In the genomic region with DNA sequence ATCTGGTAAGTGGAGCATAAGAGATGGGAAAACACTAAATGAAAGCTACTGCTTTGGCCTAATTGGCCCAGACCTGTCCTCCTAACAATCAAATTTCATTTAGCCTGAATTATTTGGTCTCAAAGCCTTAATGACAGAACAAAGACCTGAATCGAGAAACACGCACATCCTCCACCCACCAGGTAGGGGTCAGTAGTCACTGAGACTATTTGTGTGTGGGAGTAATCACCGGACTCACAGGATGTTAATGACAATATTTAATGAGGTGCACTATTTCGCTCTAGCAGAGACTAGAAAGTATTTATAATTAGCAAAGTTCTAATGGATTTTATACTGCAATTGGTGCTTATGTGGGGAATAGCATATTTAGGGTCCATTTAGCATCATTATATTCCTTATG, we compare ENCODE assay signal across 28 cellular contexts.
"Had no signal": no experiment of that assay in that cellular context is flagged by ENCODE, and none has a peak within 500 bp of the region (broad histone marks: within the 10 kb centered on the region; RNA-seq: fewer than 3 reads in every experiment).

No MANE protein-coding gene starts in this region.

- FAIRE-seq: astrocyte, TTC549 had no signal

- H3K27ac ChIP-seq: brain microvascular endothelial cell, coronary artery, dorsolateral prefrontal cortex, foreskin keratinocyte, heart left ventricle, left ventricle myocardium inferior, neural progenitor cell, stomach, thyroid gland, upper lobe of left lung, vagina, VCaP had no signal

- DNase-seq: activated CD4-positive, alpha-beta T cell treated with anti-CD3 and anti-CD28 coated beads for 4 hours; activated CD4-positive, alpha-beta T cell treated with anti-CD3 and anti-CD28 coated beads, Interleukin-2, amount 50 U/mL, for 48 hours; activated CD8-positive, alpha-beta memory T cell treated with anti-CD3 and anti-CD28 coated beads for 24 hours; activated effector memory CD4-positive, alpha-beta T cell treated with anti-CD3 and anti-CD28 coated beads, Interleukin-2, amount 50 U/mL, for 16 hours; activated naive CD4-positive, alpha-beta T cell treated with anti-CD3 and anti-CD28 coated beads, Interleukin-2, amount 10 ng/mL, durations not matched to agents 7 days and 5 days; amniotic stem cell; brain microvascular endothelial cell; dorsolateral prefrontal cortex; effector memory CD4-positive, alpha-beta T cell; foreskin keratinocyte; heart left ventricle; left ventricle myocardium inferior; mesendoderm; natural killer cell; posterior cingulate gyrus; stimulated activated CD4-positive, alpha-beta T cell treated with anti-CD3 and anti-CD28 coated beads, Interleukin-15, amount 100 ng/mL, for 24 hours; stimulated activated CD4-positive, alpha-beta T cell treated with anti-CD3 and anti-CD28 coated beads, Interleukin-2, amount 100 ng/mL, for 24 hours; stimulated activated naive B cell treated with anti-CD40 and anti-IgM and Interleukin-4, amounts not matched to agents 10 μg/mL and 1 μg/mL and 100 μg/mL, for 72 hours; stomach; thyroid gland; upper lobe of left lung had no signal

- H3K4me1 ChIP-seq: foreskin keratinocyte, heart left ventricle, left ventricle myocardium inferior, neural progenitor cell, stomach, thyroid gland, upper lobe of left lung, vagina had no signal

- H3K4me3 ChIP-seq: coronary artery, dorsolateral prefrontal cortex, heart left ventricle, left ventricle myocardium inferior, lung, neural progenitor cell, stomach, thyroid gland, upper lobe of left lung, vagina had no signal

- H3K36me3 ChIP-seq: brain microvascular endothelial cell, heart left ventricle, left ventricle myocardium inferior, neural progenitor cell, stomach, thyroid gland, upper lobe of left lung, vagina had no signal

- H3K9me3 ChIP-seq: heart left ventricle, left ventricle myocardium inferior, stomach, thyroid gland, upper lobe of left lung, vagina had no signal
